7 cellular contexts compared by ENCODE assay signal in genomic region chrX:132615396-132616131, GRCh38.
A peak's percentile ranks its signal among the peaks of the same experiment; 100 is the strongest.
DNase-seq lines count a peak whose midpoint lies in the region; ATAC-seq and TF ChIP-seq lines count a peak whose summit lies in the region.

No MANE protein-coding gene starts in this region.

- TF ChIP-seq CTCF in HCT116 (IDR thresholded peaks at IDR 0.05 in 2 of 3, conservative IDR thresholded peaks at IDR 0.05 in 1 of 3; ENCODE audit: borderline replicate concordance in 1 of 3, insufficient read depth in 1 of 3, low read depth in 2 of 3, low read length in 2 of 3), result peak; percentile 43 to 54 (median 48); a peak in 5 of 6 replicates
- peak in 4 of 6 experiments; percentile 34 to 45 (median 40) for TF ChIP-seq CTCF in Peyer's patch (IDR thresholded peaks at IDR 0.05)
- peak; percentile 35 for TF ChIP-seq CTCF in kidney epithelial cell (IDR thresholded peaks at IDR 0.05; ENCODE audit: insufficient read depth, low read length, poor library complexity, severe bottlenecking)

- H3K9ac ChIP-seq in HCT116 (ENCODE audit: low read length) (no peak overlapping the region), adipocyte (ENCODE audit: low read length) (no peak overlapping the region)

- TF ChIP-seq RAD21 in HCT116 (IDR thresholded peaks at IDR 0.05; ENCODE audit: low read depth), result peak; percentile 43

- TF ChIP-seq POLR2A in HCT116 (IDR thresholded peaks at IDR 0.05; ENCODE audit: borderline replicate concordance, extremely low read depth, insufficient read depth, insufficient read length) (no peak), Peyer's patch (IDR thresholded peaks at IDR 0.05) (no peak)

- DNase-seq in G401 (ENCODE audit: low spot score) (peak; percentile 1), HCT116 (ENCODE audit: low read depth, low spot score) (peak; percentile 29), Peyer's patch (peak in 2 of 3 donors; percentile 42 to 72), adipocyte (ENCODE audit: low read depth) (peak; percentile 47), kidney epithelial cell (ENCODE audit: low read depth) (no peak)
- DNase-seq in stimulated activated CD8-positive, alpha-beta memory T cell treated with anti-CD3 and anti-CD28 coated beads, Interleukin-15, amount 100 ng/mL, for 1 hour (ENCODE audit: low read depth), result peak; percentile 17

- in situ Hi-C loops in G401 (cut with HindIII; ENCODE audit: low sequenced_read_pairs), result no loop called here

- H3K27me3 ChIP-seq in HCT116 (ENCODE audit: insufficient read depth, low read length) (no peaks in the 10 kb centered on the region), Peyer's patch (no peaks in the 10 kb centered on the region), adipocyte (replicated peaks; ENCODE audit: control insufficient read depth, insufficient read depth, low read length) (peaks cover 13% of the 10 kb centered on the region), kidney epithelial cell (ENCODE audit: control insufficient read depth, insufficient read depth, low read length) (no peaks in the 10 kb centered on the region)

- CTCF ChIA-PET in HCT116 (lab: Charles Lee), result interaction anchor here (0.6 to 3.6 kb wide), 8 partner anchors 16 to 788 kb away, joined by 3 to 20 read pairs (median 4); partner anchors contain the start of gene RAP2C

- RAD21 ChIA-PET in HCT116 (lab: Charles Lee; ENCODE audit: low non-redundant PET in 1 of 2, low total read pairs in 2 of 2, uncharacterized antibody in 2 of 2, unreplicated experiment in 2 of 2), result interaction anchor here (0.6 to 1.2 kb wide), 3 partner anchors 523 to 826 kb away, joined by 3 to 4 read pairs (median 3); no protein-coding TSS in a partner anchor

- H3K27ac ChIP-seq in HCT116 (ENCODE audit: low read depth, low read length) (no peak overlapping the region), Peyer's patch (no peak overlapping the region)

- POLR2A ChIA-PET in HCT116 (lab: Charles Lee), result no interaction called here

- H3K79me2 ChIP-seq in HCT116 (ENCODE audit: insufficient read depth, low read length), result no peaks in the 10 kb centered on the region

- H4K20me1 ChIP-seq in HCT116 (ENCODE audit: insufficient read depth), result no peaks in the 10 kb centered on the region

- ATAC-seq in HCT116, result peak; percentile 91
- ATAC-seq in HG03108 (IDR thresholded peaks at IDR 0.05; ENCODE audit: unreplicated experiment), result no peak

- H2AFZ ChIP-seq in HCT116 (ENCODE audit: low read depth, low read length, poor library complexity, severe bottlenecking), result no peak overlapping the region

- H3K36me3 ChIP-seq in HCT116 (ENCODE audit: control insufficient read depth in 1 of 2, insufficient read depth in 2 of 2, low read length in 2 of 2) (no peaks in the 10 kb centered on the region), Peyer's patch (no peaks in the 10 kb centered on the region), adipocyte (ENCODE audit: control insufficient read depth, insufficient read depth, low read length, severe bottlenecking) (no peaks in the 10 kb centered on the region), kidney epithelial cell (ENCODE audit: control insufficient read depth, insufficient read depth, low read length) (no peaks in the 10 kb centered on the region)

- intact Hi-C loops in HCT116 (cut with micrococcal nuclease), result loop anchor here (1.0 kb wide), 1 partner anchor 761 kb away; no protein-coding TSS in a partner anchor

- H3K9me2 ChIP-seq in HCT116 (ENCODE audit: insufficient read depth), result no peaks in the 10 kb centered on the region

- H3K4me2 ChIP-seq in HCT116 (ENCODE audit: low read length), result no peak overlapping the region

- H3K4me1 ChIP-seq in HCT116 (ENCODE audit: control insufficient read depth in 1 of 2, insufficient read depth in 2 of 2, low read length in 2 of 2) (no peaks in the 10 kb centered on the region), Peyer's patch (no peaks in the 10 kb centered on the region), adipocyte (ENCODE audit: control insufficient read depth, insufficient read depth, low read length) (no peaks in the 10 kb centered on the region)

- no peak overlapping the region for H3K4me3 ChIP-seq in HCT116 (replicated peaks in 1 of 2; ENCODE audit: low read depth in 1 of 2, low read length in 2 of 2)
- H3K4me3 ChIP-seq in Peyer's patch, result no peak overlapping the region
- no peak overlapping the region for H3K4me3 ChIP-seq in adipocyte (ENCODE audit: low read length)
- H3K4me3 ChIP-seq in kidney epithelial cell (ENCODE audit: low read depth, low read length), result no peak overlapping the region

- H3K9me3 ChIP-seq in HCT116 (ENCODE audit: control insufficient read depth in 1 of 2, insufficient read depth in 1 of 2, low read depth in 1 of 2, low read length in 2 of 2), result no peaks in the 10 kb centered on the region
- H3K9me3 ChIP-seq in Peyer's patch, result no peaks in the 10 kb centered on the region
- no peaks in the 10 kb centered on the region for H3K9me3 ChIP-seq in adipocyte (ENCODE audit: control insufficient read depth, low read length)

- BruUV-seq in HCT116 (replicated peaks; lab: Mats Ljungman, UMichigan), result no TSS peak

TF ChIP-seq in HCT116, 20 proteins besides CTCF, POLR2A, EP300 and RAD21:
- TF ChIP-seq ZFX (IDR thresholded peaks at IDR 0.05) (no peak), EZH2 (IDR thresholded peaks at IDR 0.05) (no peak), ELF1 (IDR thresholded peaks at IDR 0.05; ENCODE audit: borderline replicate concordance, low read depth) (no peak), FOSL1 (IDR thresholded peaks at IDR 0.05; ENCODE audit: low read depth) (no peak), YY1 (IDR thresholded peaks at IDR 0.05; ENCODE audit: extremely low read depth, insufficient replicate concordance, low read depth, low read length) (no peak)
